20 cellular contexts compared by ENCODE assay signal in the genomic region with DNA sequence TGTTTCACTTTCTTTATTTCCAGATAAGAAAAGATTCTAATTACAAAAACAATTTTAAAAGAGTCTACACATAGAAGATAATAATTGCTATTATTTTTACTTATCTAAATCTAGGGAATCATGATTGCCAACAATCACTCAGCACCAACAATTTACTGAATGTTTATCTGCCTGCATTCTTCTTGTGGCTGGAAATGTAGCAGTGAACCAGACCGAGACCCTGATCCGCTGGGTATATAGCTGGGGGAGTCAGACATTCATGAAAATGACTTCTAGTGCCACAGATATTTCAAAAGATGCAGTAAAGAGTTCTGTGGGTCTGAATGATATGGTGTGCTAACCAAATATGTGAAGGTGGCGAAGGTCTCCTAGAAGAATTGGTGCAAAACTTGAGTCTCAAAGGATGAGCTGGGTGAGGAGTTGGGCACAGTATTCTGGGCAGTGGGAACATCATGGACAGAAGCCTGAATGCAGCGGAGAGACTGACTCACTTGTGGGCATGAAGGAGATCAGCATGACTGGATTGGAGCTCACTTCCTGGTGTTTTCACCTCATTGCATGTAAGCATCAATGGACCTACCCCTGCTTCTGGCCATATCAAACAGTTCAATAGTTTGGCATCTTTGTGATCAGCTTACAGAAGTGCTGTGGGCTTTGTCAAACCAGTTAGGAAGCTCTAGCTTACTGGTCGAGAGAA. TPM values are rescaled to one million over a fixed set of nuclear protein-coding genes. Genes with fewer than 3 reads are reported as not detected.
DNase-seq lines count a peak whose midpoint lies in the region; ATAC-seq and TF ChIP-seq lines count a peak whose summit lies in the region.
"Had no signal": no experiment of that assay in that cellular context is flagged by ENCODE, and none has a peak within 500 bp of the region (broad histone marks: within the 10 kb centered on the region; RNA-seq: fewer than 3 reads in every experiment).

No MANE protein-coding gene starts in this region.

- no peaks in the 10 kb centered on the region for H3K9me3 ChIP-seq in RWPE2 (ENCODE audit: severe bottlenecking)
- H3K9me3 ChIP-seq: colonic mucosa, pancreas, Peyer's patch had no signal

- no peaks in the 10 kb centered on the region for H3K9me3 Mint-ChIP-seq in mesothelial cell of epicardium
- H3K9me3 Mint-ChIP-seq: activated naive CD4-positive, alpha-beta T cell treated with anti-CD3 and anti-CD28 coated beads, Interleukin-2, amount 50 U/mL, for 24 hours had no signal

- TF ChIP-seq CTCF in RWPE2 (IDR thresholded peaks at IDR 0.05; ENCODE audit: poor library complexity, severe bottlenecking) (no peak), epithelial cell of esophagus (IDR thresholded peaks at IDR 0.05; ENCODE audit: insufficient read depth, low read depth, low read length, missing control alignments) (no peak), mesothelial cell of epicardium (IDR thresholded peaks at IDR 0.05; ENCODE audit: unreplicated experiment) (no peak)

- H3K27me3 Mint-ChIP-seq in mesothelial cell of epicardium (ENCODE audit: low read depth): no peaks in the 10 kb centered on the region
- H3K27me3 Mint-ChIP-seq: activated naive CD4-positive, alpha-beta T cell treated with anti-CD3 and anti-CD28 coated beads, Interleukin-2, amount 50 U/mL, for 24 hours had no signal

- H3K36me3 ChIP-seq in RWPE2 (ENCODE audit: low read depth): no peaks in the 10 kb centered on the region
- H3K36me3 ChIP-seq: colonic mucosa, pancreas, Peyer's patch had no signal

- H3K36me3 Mint-ChIP-seq in mesothelial cell of epicardium: no peaks in the 10 kb centered on the region
- H3K36me3 Mint-ChIP-seq: activated naive CD4-positive, alpha-beta T cell treated with anti-CD3 and anti-CD28 coated beads, Interleukin-2, amount 50 U/mL, for 24 hours had no signal

- H3K4me3 ChIP-seq in RWPE2 (ENCODE audit: severe bottlenecking) (no peak overlapping the region), epithelial cell of esophagus (ENCODE audit: low read length) (no peak overlapping the region)
- H3K4me3 ChIP-seq: colonic mucosa, pancreas, Peyer's patch had no signal

- peak; percentile 82 for DNase-seq in ELR (ENCODE audit: low read depth)
- DNase-seq in RWPE2 (ENCODE audit: low spot score): no peak
- DNase-seq in epithelial cell of esophagus (ENCODE audit: low read depth): peak; percentile 66
- no peak for DNase-seq in mesothelial cell of epicardium (ENCODE audit: low spot score in 2 of 2, unreplicated experiment in 2 of 2)
- no peak for DNase-seq in NK-92 (lab: John Stamatoyannopoulos, UW; ENCODE audit: unreplicated experiment)
- no peak for DNase-seq in NCI-H2227 (lab: John Stamatoyannopoulos, UW; ENCODE audit: unreplicated experiment)
- no peak for DNase-seq in NAMALWA (ENCODE audit: low spot score)
- DNase-seq: activated CD4-positive, alpha-beta T cell treated with anti-CD3 and anti-CD28 coated beads for 36 hours; colonic mucosa; foreskin melanocyte; NCI-H187; NCI-H69; pancreas; Peyer's patch; stimulated activated CD4-positive, alpha-beta T cell treated with anti-CD3 and anti-CD28 coated beads, Interleukin-15, amount 100 ng/mL, for 24 hours; T-helper 2 cell had no signal

- H3K27ac ChIP-seq in RWPE2 (ENCODE audit: poor library complexity, severe bottlenecking): peak overlapping the region; percentile 90
- H3K27ac ChIP-seq: colonic mucosa, HL-60, pancreas, Peyer's patch had no signal

- no peak for ATAC-seq in RWPE2 (ENCODE audit: low read depth)
- no peak for ATAC-seq in HG03439 (IDR thresholded peaks at IDR 0.05; ENCODE audit: unreplicated experiment)
- ATAC-seq: activated CD4-positive, alpha-beta T cell treated with anti-CD3 and anti-CD28 coated beads for 36 hours; pancreas had no signal

- H3K27ac Mint-ChIP-seq in mesothelial cell of epicardium: peak overlapping the region; percentile 47
- H3K27ac Mint-ChIP-seq: activated CD4-positive, alpha-beta T cell treated with anti-CD3 and anti-CD28 coated beads for 36 hours; activated naive CD4-positive, alpha-beta T cell treated with anti-CD3 and anti-CD28 coated beads, Interleukin-2, amount 50 U/mL, for 24 hours; B cell had no signal

- H3K4me1 Mint-ChIP-seq in mesothelial cell of epicardium: peaks cover 29% of the 10 kb centered on the region
- H3K4me1 Mint-ChIP-seq: activated CD4-positive, alpha-beta T cell treated with anti-CD3 and anti-CD28 coated beads for 36 hours; activated naive CD4-positive, alpha-beta T cell treated with anti-CD3 and anti-CD28 coated beads, Interleukin-2, amount 50 U/mL, for 24 hours; B cell had no signal

- peaks cover 30% of the 10 kb centered on the region for H3K4me1 ChIP-seq in RWPE2 (ENCODE audit: insufficient read depth, poor library complexity, severe bottlenecking)
- H3K4me1 ChIP-seq: colonic mucosa, pancreas, Peyer's patch had no signal

- no peak overlapping the region for H3K4me3 Mint-ChIP-seq in mesothelial cell of epicardium
- H3K4me3 Mint-ChIP-seq: activated CD4-positive, alpha-beta T cell treated with anti-CD3 and anti-CD28 coated beads for 36 hours; activated naive CD4-positive, alpha-beta T cell treated with anti-CD3 and anti-CD28 coated beads, Interleukin-2, amount 50 U/mL, for 24 hours; B cell had no signal

- no peaks in the 10 kb centered on the region for H3K27me3 ChIP-seq in RWPE2 (ENCODE audit: insufficient read depth, poor library complexity, severe bottlenecking)
- H3K27me3 ChIP-seq: colonic mucosa, pancreas, Peyer's patch had no signal

RNA-seq across cellular contexts. Expression of gene FN1, which starts 26.1 kb away (rescaled TPM):
- total RNA-seq in mesothelial cell of epicardium: 829 to 909 TPM (median 896 TPM) in 3 replicates

Comparison
In these comparisons a context has a peak if more than half of its experiments do, and no peak if none do; other contexts are left out.
1. DNase-seq: peak in ELR (single experiment) and epithelial cell of esophagus (single experiment); none in RWPE2 (single experiment), mesothelial cell of epicardium (0 of 2), NK-92 (single experiment), NCI-H2227 (single experiment) and NAMALWA (single experiment).